ENCODE assay signal across 17 cellular contexts in genomic region chr5:89204766-89205165, GRCh38.
"Had no signal": no experiment of that assay in that cellular context is flagged by ENCODE, and none has a peak within 500 bp of the region (broad histone marks: within the 10 kb centered on the region; RNA-seq: fewer than 3 reads in every experiment).

No MANE protein-coding gene starts in this region.

- H3K27me3 Mint-ChIP-seq: activated B cell treated with CpG ODN at 0.5 μM for 24 hours; activated CD4-positive, alpha-beta T cell treated with anti-CD3 and anti-CD28 coated beads, Interleukin-2, amount 10 ng/mL, durations not matched to agents 24 days and 14 days; activated naive CD8-positive, alpha-beta T cell treated with anti-CD3 and anti-CD28 coated beads for 36 hours; naive thymus-derived CD8-positive, alpha-beta T cell had no signal

- FAIRE-seq: keratinocyte had no signal

- H3K4me1 ChIP-seq: esophagus muscularis mucosa, left lung, tibial artery, vagina had no signal

- H3K27ac ChIP-seq: cardiac muscle cell, esophagus muscularis mucosa, left lung, neutrophil, tibial artery, vagina had no signal

- H3K4me3 Mint-ChIP-seq: activated B cell treated with CpG ODN at 0.5 μM for 24 hours; activated CD4-positive, alpha-beta T cell treated with anti-CD3 and anti-CD28 coated beads, Interleukin-2, amount 10 ng/mL, durations not matched to agents 24 days and 14 days; activated naive CD8-positive, alpha-beta T cell treated with anti-CD3 and anti-CD28 coated beads for 36 hours; activated T-helper 1 cell treated with anti-CD3 and anti-CD28 coated beads, Interleukin-12 subunit alpha, Interleukin-12 subunit beta, Interleukin-2, Interleukin-4 antibody, amounts not matched to agents 30 ng/mL and 10 ng/mL and 1 ng/mL, durations not matched to agents 14 hours and 24 hours and 36 hours; naive thymus-derived CD8-positive, alpha-beta T cell; T-helper 2 cell treated with Interferon-gamma antibody and Interleukin-4, amounts not matched to agents 5 μg/mL and 100 μg/mL, for 36 hours had no signal

- H3K36me3 Mint-ChIP-seq: activated naive CD8-positive, alpha-beta T cell treated with anti-CD3 and anti-CD28 coated beads for 36 hours; naive thymus-derived CD8-positive, alpha-beta T cell had no signal

- H3K4me1 Mint-ChIP-seq: activated B cell treated with CpG ODN at 0.5 μM for 24 hours; activated CD4-positive, alpha-beta T cell treated with anti-CD3 and anti-CD28 coated beads, Interleukin-2, amount 10 ng/mL, durations not matched to agents 24 days and 14 days; activated naive CD8-positive, alpha-beta T cell treated with anti-CD3 and anti-CD28 coated beads for 36 hours; naive thymus-derived CD8-positive, alpha-beta T cell had no signal

- H3K27me3 ChIP-seq: cardiac muscle cell, esophagus muscularis mucosa, left lung, neutrophil, tibial artery, vagina had no signal

- H3K9me3 ChIP-seq: vagina had no signal

- DNase-seq: activated B cell treated with CpG ODN at 0.5 μM for 24 hours; activated CD4-positive, alpha-beta T cell treated with anti-CD3 and anti-CD28 coated beads, Interleukin-2, amount 10 ng/mL, durations not matched to agents 24 days and 14 days; activated naive CD8-positive, alpha-beta T cell treated with anti-CD3 and anti-CD28 coated beads for 36 hours; anterior cingulate cortex; left lung; naive thymus-derived CD8-positive, alpha-beta T cell; retina; stimulated activated CD4-positive, alpha-beta T cell treated with anti-CD3 and anti-CD28 coated beads, Interleukin-2, amount 100 ng/mL, for 48 hours; stimulated activated naive CD4-positive, alpha-beta T cell; tibial artery had no signal

- H3K4me3 ChIP-seq: cardiac muscle cell, esophagus muscularis mucosa, left lung, tibial artery, vagina had no signal

- H3K27ac Mint-ChIP-seq: activated B cell treated with CpG ODN at 0.5 μM for 24 hours; activated CD4-positive, alpha-beta T cell treated with anti-CD3 and anti-CD28 coated beads, Interleukin-2, amount 10 ng/mL, durations not matched to agents 24 days and 14 days; activated naive CD8-positive, alpha-beta T cell treated with anti-CD3 and anti-CD28 coated beads for 36 hours; activated T-helper 1 cell treated with anti-CD3 and anti-CD28 coated beads, Interleukin-12 subunit alpha, Interleukin-12 subunit beta, Interleukin-2, Interleukin-4 antibody, amounts not matched to agents 30 ng/mL and 10 ng/mL and 1 ng/mL, durations not matched to agents 14 hours and 24 hours and 36 hours; naive thymus-derived CD8-positive, alpha-beta T cell; T-helper 2 cell treated with Interferon-gamma antibody and Interleukin-4, amounts not matched to agents 5 μg/mL and 100 μg/mL, for 36 hours had no signal

- H3K36me3 ChIP-seq: cardiac muscle cell, esophagus muscularis mucosa, left lung, neutrophil, tibial artery, vagina had no signal

- ATAC-seq: left lung; naive thymus-derived CD8-positive, alpha-beta T cell had no signal
